In the genomic region with DNA sequence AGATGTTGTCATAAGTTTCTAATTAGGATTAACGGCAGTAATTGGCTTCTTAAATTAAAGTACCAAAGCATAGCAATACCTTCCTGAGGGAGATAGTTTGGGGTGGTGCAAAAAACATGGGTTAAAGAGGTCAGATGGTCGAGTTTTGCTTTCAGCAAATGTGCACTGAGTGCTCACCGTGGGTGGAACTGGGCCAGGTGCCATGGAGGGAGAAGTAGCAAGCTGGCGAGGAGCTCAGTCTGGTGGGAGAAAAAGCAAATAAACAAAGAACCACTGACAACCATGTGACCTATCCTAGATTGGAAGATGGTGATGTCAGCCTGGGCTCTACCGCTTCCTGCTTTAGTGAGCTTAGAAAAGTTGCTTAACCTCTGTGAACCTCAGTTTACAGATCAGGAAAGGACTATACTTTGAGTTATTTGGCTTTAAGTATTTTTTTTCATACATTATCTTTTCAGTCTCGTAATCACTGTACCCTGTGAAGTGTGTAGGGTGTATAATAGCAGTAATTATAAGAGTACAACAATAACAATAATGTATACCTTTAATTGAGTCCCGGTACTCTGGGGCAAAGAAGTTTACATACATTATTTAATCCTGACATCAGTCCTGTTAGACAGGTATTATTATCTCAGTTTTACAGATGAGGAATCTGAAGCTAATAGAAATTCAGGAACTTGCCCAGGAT, we compare ENCODE assay signal across 9 cellular contexts.
DNase-seq lines count a peak whose midpoint lies in the region; ATAC-seq, FAIRE-seq and TF ChIP-seq lines count a peak whose summit lies in the region.
"Had no signal": no experiment of that assay in that cellular context is flagged by ENCODE, and none has a peak within 500 bp of the region (broad histone marks: within the 10 kb centered on the region; RNA-seq: fewer than 3 reads in every experiment).

No MANE protein-coding gene starts in this region.

- H3K36me3 ChIP-seq in H1 (ENCODE audit: control insufficient read depth in 2 of 4, insufficient read depth in 4 of 4, low read length in 3 of 4) (no peaks in the 10 kb centered on the region), aorta (ENCODE audit: control insufficient read depth in 1 of 2, insufficient read depth in 2 of 2, low read length in 1 of 2) (peaks cover 2 to 4% of the 10 kb centered on the region in 2 donors)

- no peak for FAIRE-seq in H1 (lab: Jason Lieb, UNC)
- FAIRE-seq: endometrium had no signal

- no peak overlapping the region for H3K23ac ChIP-seq in H1 (ENCODE audit: insufficient read length)

- TF ChIP-seq CTCF in H1 (IDR thresholded peaks at IDR 0.05; ENCODE audit: control extremely low read depth in 1 of 3, insufficient read depth in 1 of 3, low read depth in 1 of 3, low read length in 3 of 3) = no peak

- DNase-seq in activated gamma-delta T cell treated with Interleukin-2 at 50 U/mL for 16 hours = peak; percentile 10
- DNase-seq in activated gamma-delta T cell (lab: John Stamatoyannopoulos, UW) = no peak
- peak; percentile 75 for DNase-seq in NCI-H1105 treated with DMSO at 0.1 percent for 48 hours (lab: John Stamatoyannopoulos, UW)
- peak; percentile 35 for DNase-seq in T-helper 9 cell
- DNase-seq in H1 (ENCODE audit: low read depth in 1 of 2, low spot score in 2 of 2) = no peak
- DNase-seq in mucosa of gallbladder (ENCODE audit: low spot score) = peak; percentile 75
- DNase-seq in aorta = peak; percentile 87 to 90

- CTCF ChIA-PET in H1 (lab: Charles Lee; ENCODE audit: partially characterized antibody) = interaction anchor here (0.6 to 4.6 kb wide), 16 partner anchors 8 to 200 kb away, joined by 3 to 29 read pairs (median 4); no protein-coding TSS in a partner anchor

- H2BK12ac ChIP-seq in H1 (ENCODE audit: low read depth, low read length) = no peak overlapping the region

- no peak overlapping the region for H2BK120ac ChIP-seq in H1 (replicated peaks; ENCODE audit: low read depth, low read length)

- POLR2A ChIA-PET in H1 (lab: Charles Lee; ENCODE audit: partially characterized antibody) = interaction anchor here (0.7 kb wide), 1 partner anchor 60 kb away, joined by 3 read pairs; no protein-coding TSS in a partner anchor

- WGBS in H1 (ENCODE audit: extremely low coverage in 1 of 2, insufficient coverage in 1 of 2, insufficient read length in 1 of 2, insufficient replicate concordance in 2 of 2, low coverage in 1 of 2, low lambda C conversion rate in 2 of 2, missing lambda C conversion rate in 1 of 2), 2 experiments = 91% methylated on average over 7 of the region's 7 CpGs; no CpG with 5 or more reads in 1 of the 2 experiments
- 3 to 4% methylated on average over 7 of the region's 7 CpGs for WGBS in aorta, 2 donors

- no peak overlapping the region for H2BK5ac ChIP-seq in H1 (ENCODE audit: low read depth, low read length)

- no peaks in the 10 kb centered on the region for H3K79me1 ChIP-seq in H1 (ENCODE audit: low read depth, low read length)

- H3K4me3 ChIP-seq in H1 (ENCODE audit: extremely low read depth in 1 of 4, insufficient read depth in 2 of 4, low read depth in 3 of 4, low read length in 4 of 4) (no peak overlapping the region), aorta (ENCODE audit: low read length in 2 of 2) (no peak overlapping the region)

- no peak overlapping the region for H3K4me2 ChIP-seq in H1 (ENCODE audit: insufficient read depth in 1 of 2, low read depth in 2 of 2, low read length in 2 of 2)

- H3K18ac ChIP-seq in H1 (ENCODE audit: extremely low read depth, low read length) = no peak overlapping the region

- no peaks in the 10 kb centered on the region for H3K27me3 ChIP-seq in H1 (replicated peaks in 1 of 4; ENCODE audit: control insufficient read depth in 3 of 4, extremely low read depth in 1 of 4, insufficient read depth in 3 of 4, low read length in 3 of 4)
- H3K27me3 ChIP-seq in aorta (ENCODE audit: control insufficient read depth in 1 of 2, insufficient read depth in 2 of 2, low read length in 1 of 2) = no peaks in the 10 kb centered on the region

- H3K9me3 ChIP-seq in H1 (ENCODE audit: insufficient read depth in 2 of 2, low read depth in 1 of 2, low read length in 1 of 2) (no peaks in the 10 kb centered on the region), aorta (ENCODE audit: control insufficient read depth, low read length) (no peaks in the 10 kb centered on the region)

- no peak overlapping the region for H4K8ac ChIP-seq in H1 (ENCODE audit: extremely low read depth, insufficient read depth, low read length)

- TF ChIP-seq RAD21 in H1 (IDR thresholded peaks at IDR 0.05 in 1 of 2, conservative IDR thresholded peaks at IDR 0.05 in 1 of 2; ENCODE audit: low read depth in 2 of 2, low read length in 2 of 2) = no peak

- no peak overlapping the region for H3K9ac ChIP-seq in H1 (replicated peaks in 1 of 4; ENCODE audit: extremely low read depth in 1 of 4, low read depth in 3 of 4, low read length in 3 of 4)

- H3K27ac ChIP-seq in H1 (ENCODE audit: low read depth, low read length) (no peak overlapping the region), aorta (ENCODE audit: low read depth in 1 of 2, low read length in 2 of 2) (peak overlapping the region; percentile 24 to 32)

- intact Hi-C loops in aorta (cut with DNase I) = loop anchor here (5.0 kb wide), 3 partner anchors 55 to 90 kb away; a partner anchor contains a TSS

- no peak overlapping the region for H2BK20ac ChIP-seq in H1 (ENCODE audit: low read length)

- H4K91ac ChIP-seq in H1 (replicated peaks; ENCODE audit: insufficient read length, low read length) = no peak overlapping the region

- H3K23me2 ChIP-seq in H1 (ENCODE audit: low read depth, low read length) = no peaks in the 10 kb centered on the region

- H3K14ac ChIP-seq in H1 (ENCODE audit: insufficient read length) = no peak overlapping the region

- 0 out of 2 replicates have a peak overlapping the region, but pooled peaks have one; percentile 73 for H2AFZ ChIP-seq in H1 (ENCODE audit: low read length)

- TF ChIP-seq EP300 in H1 (IDR thresholded peaks at IDR 0.05; ENCODE audit: borderline replicate concordance in 1 of 2, low read depth in 2 of 2, low read length in 2 of 2) = no peak

- no peak overlapping the region for H4K5ac ChIP-seq in H1 (ENCODE audit: insufficient read length, low read depth, low read length)

- TF ChIP-seq POLR2A in H1 (IDR thresholded peaks at IDR 0.05; ENCODE audit: control extremely low read depth in 1 of 2, low read depth in 2 of 2, low read length in 2 of 2) = no peak

- no peak overlapping the region for H2AK5ac ChIP-seq in H1 (ENCODE audit: low read depth, low read length)

- no peaks in the 10 kb centered on the region for H3K79me2 ChIP-seq in H1 (ENCODE audit: control insufficient read depth in 1 of 2, insufficient read depth in 2 of 2, low read length in 2 of 2)

- no peaks in the 10 kb centered on the region for H4K20me1 ChIP-seq in H1 (replicated peaks in 1 of 2; ENCODE audit: control insufficient read depth in 1 of 2, insufficient read depth in 2 of 2, low read length in 2 of 2)

- peaks cover 0 to 2% (median 0%) of the 10 kb centered on the region in 4 experiments; a peak in 1 of 7 replicates for H3K4me1 ChIP-seq in H1 (replicated peaks in 1 of 4; ENCODE audit: control insufficient read depth in 3 of 4, insufficient read depth in 4 of 4, low read length in 3 of 4)
- peaks cover 0 to 3% of the 10 kb centered on the region in 2 donors for H3K4me1 ChIP-seq in aorta (ENCODE audit: control insufficient read depth in 1 of 2, insufficient read depth in 2 of 2, low read length in 2 of 2)

- ATAC-seq in HG02588 (IDR thresholded peaks at IDR 0.05; ENCODE audit: unreplicated experiment) (peak; percentile 65), aorta (ENCODE audit: low FRiP score) (peak; percentile 77)

- no peak overlapping the region for H3K56ac ChIP-seq in H1 (replicated peaks; ENCODE audit: insufficient read length, low read depth, low read length)

- H2BK15ac ChIP-seq in H1 (ENCODE audit: low read length) = no peak overlapping the region

- H3K4ac ChIP-seq in H1 (replicated peaks; ENCODE audit: insufficient read length, low read depth, low read length) = no peak overlapping the region

TF ChIP-seq in H1, 55 proteins besides CTCF, POLR2A, EP300 and RAD21:
- no peak for TF ChIP-seq BCL11A (IDR thresholded peaks at IDR 0.05; ENCODE audit: low read depth in 2 of 2, low read length in 2 of 2)
TF ChIP-seq in H1: peak in this region for 0.

Comparison
In these comparisons a context has a peak if more than half of its experiments do, and no peak if none do; other contexts are left out.
1. DNase-seq: peak in activated gamma-delta T cell treated with Interleukin-2 at 50 U/mL for 16 hours (single experiment), NCI-H1105 treated with DMSO at 0.1 percent for 48 hours (single experiment), T-helper 9 cell (single experiment), mucosa of gallbladder (single experiment) and aorta (2 of 2); none in activated gamma-delta T cell (single experiment) and H1 (0 of 2).